ENCODE assay signal across 9 cellular contexts in the genomic region with DNA sequence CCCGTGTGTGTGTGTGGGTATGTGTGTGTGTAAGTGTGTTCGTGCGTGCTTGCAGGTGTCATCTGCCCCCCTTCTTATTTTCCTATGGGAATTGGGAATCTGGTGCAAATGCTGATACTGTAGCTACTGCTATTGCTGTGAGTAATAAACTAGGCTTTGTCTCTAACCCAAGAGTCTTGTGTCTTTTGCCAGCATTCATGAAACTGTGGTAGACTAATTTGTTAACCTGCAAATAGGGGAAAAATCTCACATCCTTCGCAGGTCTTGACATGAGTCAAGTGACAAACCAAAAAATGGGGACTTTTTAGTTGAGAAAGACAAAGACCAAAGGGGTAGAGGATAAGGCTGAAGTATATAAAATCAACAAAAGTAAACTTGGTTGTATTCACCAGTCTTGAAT. TPM values are rescaled to one million over a fixed set of nuclear protein-coding genes. Genes with fewer than 3 reads are reported as not detected.
DNase-seq lines count a peak whose midpoint lies in the region; ATAC-seq, FAIRE-seq and TF ChIP-seq lines count a peak whose summit lies in the region.
"Had no signal": no experiment of that assay in that cellular context is flagged by ENCODE, and none has a peak within 500 bp of the region (broad histone marks: within the 10 kb centered on the region; RNA-seq: fewer than 3 reads in every experiment).

No MANE protein-coding gene starts in this region.

- FAIRE-seq in D721Med (lab: Jason Lieb, UNC), result no peak

- DNase-seq in dorsolateral prefrontal cortex (no peak), NCI-H82 (lab: John Stamatoyannopoulos, UW) (no peak), SIG-M5 treated with dmso at 0.1 percent for 504 hours (lab: John Stamatoyannopoulos, UW; ENCODE audit: unreplicated experiment) (no peak), NCI-H146 (lab: John Stamatoyannopoulos, UW) (no peak), D721Med (ENCODE audit: insufficient read length, low spot score) (no peak)
- DNase-seq: NCI-H446 treated with DMSO at 0.1 percent for 48 hours had no signal

- H3K27me3 ChIP-seq in dorsolateral prefrontal cortex, result no peaks in the 10 kb centered on the region

- ATAC-seq in GM18505 (IDR thresholded peaks at IDR 0.05; ENCODE audit: unreplicated experiment), result peak; percentile 38
- peak; percentile 42 for ATAC-seq in GM21423 (IDR thresholded peaks at IDR 0.05; ENCODE audit: unreplicated experiment)
- peak; percentile 61 for ATAC-seq in HG03342 (IDR thresholded peaks at IDR 0.05; ENCODE audit: unreplicated experiment)

- peak overlapping the region in 56 of 59 donors; percentile 2 to 91 (median 78) for H3K27ac ChIP-seq in dorsolateral prefrontal cortex

- TF ChIP-seq POLR2A in GM18505 (IDR thresholded peaks at IDR 0.05; ENCODE audit: borderline replicate concordance, extremely low read depth, insufficient read depth, insufficient read length), result no peak

- TF ChIP-seq CTCF in dorsolateral prefrontal cortex (IDR thresholded peaks at IDR 0.05 in 54 of 56, conservative IDR thresholded peaks at IDR 0.05 in 2 of 56; ENCODE audit: low read depth in 1 of 56, partially characterized antibody in 56 of 56), result no peak
- no peak for TF ChIP-seq CTCF in D721Med (IDR thresholded peaks at IDR 0.05; ENCODE audit: insufficient read depth, missing control alignments)

- peak overlapping the region in 24 of 59 donors; percentile 0 to 40 (median 12) for H3K4me3 ChIP-seq in dorsolateral prefrontal cortex

- intact Hi-C loops in dorsolateral prefrontal cortex (cut with DNase I), result loop anchor here in 1 of 2 donors (5.0 kb wide), 1 partner anchor 34 kb away; no protein-coding TSS in a partner anchor

RNA-seq across cellular contexts. Expression of gene FAM133B, which starts 57.9 kb away (rescaled TPM):
- 10 to 100 TPM; 23.1 to 48.5 (median 32.7) TPM for total RNA-seq in dorsolateral prefrontal cortex
